Comparison of ENCODE assay signal across 18 cellular contexts in genomic region chr1:61237659-61238370, GRCh38.
"Had no signal": no experiment of that assay in that cellular context is flagged by ENCODE, and none has a peak within 500 bp of the region (broad histone marks: within the 10 kb centered on the region; RNA-seq: fewer than 3 reads in every experiment).

No MANE protein-coding gene starts in this region.

- H3K4me1 Mint-ChIP-seq: activated B cell treated with CpG ODN at 0.5 μM for 24 hours; activated naive CD4-positive, alpha-beta T cell treated with anti-CD3 and anti-CD28 coated beads, Interleukin-2, amount 50 U/mL, for 24 hours; central memory CD8-positive, alpha-beta T cell; stimulated activated naive B cell treated with anti-CD40 and anti-IgM and Interleukin-4, amounts not matched to agents 10 μg/mL and 1 μg/mL and 100 μg/mL, for 72 hours had no signal

- FAIRE-seq: frontal cortex, pancreas had no signal

- H3K9me3 ChIP-seq: heart right ventricle, pancreas, tibial nerve had no signal

- H3K4me3 Mint-ChIP-seq: activated B cell treated with CpG ODN at 0.5 μM for 24 hours; activated CD8-positive, alpha-beta T cell treated with anti-CD3 and anti-CD28 coated beads for 36 hours; activated naive CD4-positive, alpha-beta T cell treated with anti-CD3 and anti-CD28 coated beads, Interleukin-2, amount 50 U/mL, for 24 hours; activated T-cell treated with anti-CD3 and anti-CD28 coated beads, Interleukin-2, amount 50 U/mL, for 4 hours; central memory CD8-positive, alpha-beta T cell; stimulated activated naive B cell treated with anti-CD40 and anti-IgM and Interleukin-4, amounts not matched to agents 10 μg/mL and 1 μg/mL and 100 μg/mL, for 72 hours had no signal

- H3K27ac Mint-ChIP-seq: activated B cell treated with CpG ODN at 0.5 μM for 24 hours; activated CD8-positive, alpha-beta T cell treated with anti-CD3 and anti-CD28 coated beads for 36 hours; activated naive CD4-positive, alpha-beta T cell treated with anti-CD3 and anti-CD28 coated beads, Interleukin-2, amount 50 U/mL, for 24 hours; stimulated activated naive B cell treated with anti-CD40 and anti-IgM and Interleukin-4, amounts not matched to agents 10 μg/mL and 1 μg/mL and 100 μg/mL, for 72 hours had no signal

- H3K27ac ChIP-seq: pancreas, tibial nerve had no signal

- H3K27me3 Mint-ChIP-seq: activated naive CD4-positive, alpha-beta T cell treated with anti-CD3 and anti-CD28 coated beads, Interleukin-2, amount 50 U/mL, for 24 hours; central memory CD8-positive, alpha-beta T cell; stimulated activated naive B cell treated with anti-CD40 and anti-IgM and Interleukin-4, amounts not matched to agents 10 μg/mL and 1 μg/mL and 100 μg/mL, for 72 hours had no signal

- H3K4me3 ChIP-seq: heart right ventricle, lung, pancreas, tibial nerve had no signal

- ATAC-seq: activated CD8-positive, alpha-beta T cell treated with anti-CD3 and anti-CD28 coated beads for 36 hours; activated T-cell treated with anti-CD3 and anti-CD28 coated beads, Interleukin-2, amount 50 U/mL, for 4 hours; left colon; pancreas; stimulated activated naive B cell treated with anti-CD40 and anti-IgM and Interleukin-4, amounts not matched to agents 10 μg/mL and 1 μg/mL and 100 μg/mL, for 72 hours had no signal

- H3K36me3 ChIP-seq: heart right ventricle, pancreas, tibial nerve had no signal

- H3K27me3 ChIP-seq: heart right ventricle, pancreas, tibial nerve had no signal

- H3K36me3 Mint-ChIP-seq: activated naive CD4-positive, alpha-beta T cell treated with anti-CD3 and anti-CD28 coated beads, Interleukin-2, amount 50 U/mL, for 24 hours; stimulated activated naive B cell treated with anti-CD40 and anti-IgM and Interleukin-4, amounts not matched to agents 10 μg/mL and 1 μg/mL and 100 μg/mL, for 72 hours had no signal

- H3K9me3 Mint-ChIP-seq: activated B cell treated with CpG ODN at 0.5 μM for 24 hours; activated CD8-positive, alpha-beta T cell treated with anti-CD3 and anti-CD28 coated beads for 36 hours; activated naive CD4-positive, alpha-beta T cell treated with anti-CD3 and anti-CD28 coated beads, Interleukin-2, amount 50 U/mL, for 24 hours; activated T-cell treated with anti-CD3 and anti-CD28 coated beads, Interleukin-2, amount 50 U/mL, for 4 hours; central memory CD8-positive, alpha-beta T cell; stimulated activated naive B cell treated with anti-CD40 and anti-IgM and Interleukin-4, amounts not matched to agents 10 μg/mL and 1 μg/mL and 100 μg/mL, for 72 hours had no signal

- DNase-seq: activated B cell treated with CpG ODN at 0.5 μM for 24 hours; activated CD4-positive, alpha-beta T cell treated with anti-CD3 and anti-CD28 coated beads for 48 hours; activated CD8-positive, alpha-beta T cell treated with anti-CD3 and anti-CD28 coated beads for 36 hours; activated effector memory CD4-positive, alpha-beta T cell treated with anti-CD3 and anti-CD28 coated beads, Interleukin-2, amount 50 U/mL, for 16 hours; activated T-cell treated with anti-CD3 and anti-CD28 coated beads, Interleukin-2, amount 50 U/mL, for 4 hours; cortex of kidney; effector CD4-positive, alpha-beta T cell; heart right ventricle; left colon; pancreas; stimulated activated CD4-positive, alpha-beta T cell treated with anti-CD3 and anti-CD28 coated beads, Interleukin-2, amount 100 ng/mL, for 48 hours; stimulated activated naive B cell treated with anti-CD40 and anti-IgM and Interleukin-4, amounts not matched to agents 10 μg/mL and 1 μg/mL and 100 μg/mL, for 72 hours; SW 1271 had no signal
